Comparison of ENCODE assay signal across 1 cellular context in the genomic region with DNA sequence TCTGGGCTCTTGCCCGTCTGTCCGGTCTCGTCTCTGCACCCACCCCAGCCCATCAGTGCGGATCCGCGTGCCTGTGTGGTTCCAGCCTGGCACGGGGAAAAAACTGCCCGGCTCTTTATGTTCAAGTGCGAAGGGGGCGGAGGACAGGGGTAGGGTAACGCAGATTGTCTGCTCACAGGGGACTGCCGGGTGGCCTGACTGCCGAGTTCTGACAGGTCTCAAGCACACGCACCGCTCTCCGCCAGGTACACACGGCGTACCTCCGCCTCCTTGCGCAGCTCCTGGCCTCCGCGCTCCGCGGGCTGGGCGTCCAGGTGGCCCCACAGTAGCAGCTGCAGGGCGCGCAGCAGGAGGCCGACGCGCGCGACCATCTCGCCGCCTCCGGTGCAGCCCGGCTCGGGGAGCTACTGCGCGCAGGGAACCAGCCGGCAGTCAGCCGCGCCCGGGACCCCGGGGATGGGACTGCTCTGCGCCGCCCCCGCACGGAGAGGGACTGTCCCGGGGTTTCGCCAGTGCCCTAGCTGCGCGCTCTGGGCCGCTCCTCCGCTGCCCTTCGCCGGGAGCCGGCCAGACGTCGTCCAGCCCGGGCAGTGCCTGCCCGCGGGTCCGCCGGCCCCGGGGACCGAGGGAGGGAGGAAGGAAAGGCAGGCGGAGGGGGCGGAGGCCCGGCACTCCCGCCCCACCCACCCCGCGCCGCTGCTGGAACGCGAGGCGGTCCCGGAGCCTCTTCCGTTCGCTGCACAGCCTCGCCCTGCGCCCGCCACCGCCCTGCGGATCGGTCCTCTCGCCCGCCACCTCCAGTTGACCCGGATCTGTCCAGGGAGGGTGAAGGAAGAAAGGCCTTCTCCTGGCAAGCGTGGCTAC.
TF ChIP-seq lines count a peak whose summit lies in the region.

A gene with protein sequence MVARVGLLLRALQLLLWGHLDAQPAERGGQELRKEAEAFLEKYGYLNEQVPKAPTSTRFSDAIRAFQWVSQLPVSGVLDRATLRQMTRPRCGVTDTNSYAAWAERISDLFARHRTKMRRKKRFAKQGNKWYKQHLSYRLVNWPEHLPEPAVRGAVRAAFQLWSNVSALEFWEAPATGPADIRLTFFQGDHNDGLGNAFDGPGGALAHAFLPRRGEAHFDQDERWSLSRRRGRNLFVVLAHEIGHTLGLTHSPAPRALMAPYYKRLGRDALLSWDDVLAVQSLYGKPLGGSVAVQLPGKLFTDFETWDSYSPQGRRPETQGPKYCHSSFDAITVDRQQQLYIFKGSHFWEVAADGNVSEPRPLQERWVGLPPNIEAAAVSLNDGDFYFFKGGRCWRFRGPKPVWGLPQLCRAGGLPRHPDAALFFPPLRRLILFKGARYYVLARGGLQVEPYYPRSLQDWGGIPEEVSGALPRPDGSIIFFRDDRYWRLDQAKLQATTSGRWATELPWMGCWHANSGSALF (minus strand): TSS at position 635 of the 864 bp plus-strand sequence. CDS start 264 bp downstream, at position 371.

TF ChIP-seq in HEK293, 187 proteins besides CTCF, POLR2A, EP300 and RAD21 (continued from another document and continues in another):
- TF ChIP-seq, protein P1, sequence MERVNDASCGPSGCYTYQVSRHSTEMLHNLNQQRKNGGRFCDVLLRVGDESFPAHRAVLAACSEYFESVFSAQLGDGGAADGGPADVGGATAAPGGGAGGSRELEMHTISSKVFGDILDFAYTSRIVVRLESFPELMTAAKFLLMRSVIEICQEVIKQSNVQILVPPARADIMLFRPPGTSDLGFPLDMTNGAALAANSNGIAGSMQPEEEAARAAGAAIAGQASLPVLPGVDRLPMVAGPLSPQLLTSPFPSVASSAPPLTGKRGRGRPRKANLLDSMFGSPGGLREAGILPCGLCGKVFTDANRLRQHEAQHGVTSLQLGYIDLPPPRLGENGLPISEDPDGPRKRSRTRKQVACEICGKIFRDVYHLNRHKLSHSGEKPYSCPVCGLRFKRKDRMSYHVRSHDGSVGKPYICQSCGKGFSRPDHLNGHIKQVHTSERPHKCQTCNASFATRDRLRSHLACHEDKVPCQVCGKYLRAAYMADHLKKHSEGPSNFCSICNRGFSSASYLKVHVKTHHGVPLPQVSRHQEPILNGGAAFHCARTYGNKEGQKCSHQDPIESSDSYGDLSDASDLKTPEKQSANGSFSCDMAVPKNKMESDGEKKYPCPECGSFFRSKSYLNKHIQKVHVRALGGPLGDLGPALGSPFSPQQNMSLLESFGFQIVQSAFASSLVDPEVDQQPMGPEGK (tag by site-specific recombination; IDR thresholded peaks at IDR 0.05), result peak; percentile 44; the same call in 1 of the 2 replicates
- TF ChIP-seq, protein P2, sequence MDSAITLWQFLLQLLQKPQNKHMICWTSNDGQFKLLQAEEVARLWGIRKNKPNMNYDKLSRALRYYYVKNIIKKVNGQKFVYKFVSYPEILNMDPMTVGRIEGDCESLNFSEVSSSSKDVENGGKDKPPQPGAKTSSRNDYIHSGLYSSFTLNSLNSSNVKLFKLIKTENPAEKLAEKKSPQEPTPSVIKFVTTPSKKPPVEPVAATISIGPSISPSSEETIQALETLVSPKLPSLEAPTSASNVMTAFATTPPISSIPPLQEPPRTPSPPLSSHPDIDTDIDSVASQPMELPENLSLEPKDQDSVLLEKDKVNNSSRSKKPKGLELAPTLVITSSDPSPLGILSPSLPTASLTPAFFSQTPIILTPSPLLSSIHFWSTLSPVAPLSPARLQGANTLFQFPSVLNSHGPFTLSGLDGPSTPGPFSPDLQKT (IDR thresholded peaks at IDR 0.05; ENCODE audit: borderline replicate concordance, low read depth, low read length), result no peak
- TF ChIP-seq, protein P3, sequence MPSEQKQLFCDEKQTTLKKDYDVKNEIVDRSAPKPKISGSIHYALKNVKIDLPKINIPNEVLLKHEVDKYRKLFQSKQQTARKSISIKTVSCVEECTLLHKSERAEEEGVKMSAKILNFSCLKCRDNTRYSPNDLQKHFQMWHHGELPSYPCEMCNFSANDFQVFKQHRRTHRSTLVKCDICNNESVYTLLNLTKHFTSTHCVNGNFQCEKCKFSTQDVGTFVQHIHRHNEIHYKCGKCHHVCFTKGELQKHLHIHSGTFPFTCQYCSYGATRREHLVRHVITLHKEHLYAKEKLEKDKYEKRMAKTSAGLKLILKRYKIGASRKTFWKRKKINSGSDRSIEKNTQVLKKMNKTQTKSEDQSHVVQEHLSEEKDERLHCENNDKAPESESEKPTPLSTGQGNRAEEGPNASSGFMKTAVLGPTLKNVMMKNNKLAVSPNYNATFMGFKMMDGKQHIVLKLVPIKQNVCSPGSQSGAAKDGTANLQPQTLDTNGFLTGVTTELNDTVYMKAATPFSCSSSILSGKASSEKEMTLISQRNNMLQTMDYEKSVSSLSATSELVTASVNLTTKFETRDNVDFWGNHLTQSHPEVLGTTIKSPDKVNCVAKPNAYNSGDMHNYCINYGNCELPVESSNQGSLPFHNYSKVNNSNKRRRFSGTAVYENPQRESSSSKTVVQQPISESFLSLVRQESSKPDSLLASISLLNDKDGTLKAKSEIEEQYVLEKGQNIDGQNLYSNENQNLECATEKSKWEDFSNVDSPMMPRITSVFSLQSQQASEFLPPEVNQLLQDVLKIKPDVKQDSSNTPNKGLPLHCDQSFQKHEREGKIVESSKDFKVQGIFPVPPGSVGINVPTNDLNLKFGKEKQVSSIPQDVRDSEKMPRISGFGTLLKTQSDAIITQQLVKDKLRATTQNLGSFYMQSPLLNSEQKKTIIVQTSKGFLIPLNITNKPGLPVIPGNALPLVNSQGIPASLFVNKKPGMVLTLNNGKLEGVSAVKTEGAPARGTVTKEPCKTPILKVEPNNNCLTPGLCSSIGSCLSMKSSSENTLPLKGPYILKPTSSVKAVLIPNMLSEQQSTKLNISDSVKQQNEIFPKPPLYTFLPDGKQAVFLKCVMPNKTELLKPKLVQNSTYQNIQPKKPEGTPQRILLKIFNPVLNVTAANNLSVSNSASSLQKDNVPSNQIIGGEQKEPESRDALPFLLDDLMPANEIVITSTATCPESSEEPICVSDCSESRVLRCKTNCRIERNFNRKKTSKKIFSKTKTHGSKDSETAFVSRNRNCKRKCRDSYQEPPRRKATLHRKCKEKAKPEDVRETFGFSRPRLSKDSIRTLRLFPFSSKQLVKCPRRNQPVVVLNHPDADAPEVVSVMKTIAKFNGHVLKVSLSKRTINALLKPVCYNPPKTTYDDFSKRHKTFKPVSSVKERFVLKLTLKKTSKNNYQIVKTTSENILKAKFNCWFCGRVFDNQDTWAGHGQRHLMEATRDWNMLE (tag by site-specific recombination; conservative IDR thresholded peaks at IDR 0.05; ENCODE audit: low read depth), result no peak
- TF ChIP-seq ZFP3 (tag by site-specific recombination; IDR thresholded peaks at IDR 0.05; ENCODE audit: low read depth) (no peak), ZFP41 (tag by site-specific recombination; IDR thresholded peaks at IDR 0.05; ENCODE audit: borderline replicate concordance) (no peak), ZNF157 (tag by site-specific recombination; IDR thresholded peaks at IDR 0.05) (no peak), ZNF184 (tag by site-specific recombination; IDR thresholded peaks at IDR 0.05) (no peak), ZNF701 (tag by site-specific recombination; IDR thresholded peaks at IDR 0.05) (no peak), ZNF112 (tag by site-specific recombination; IDR thresholded peaks at IDR 0.05) (no peak), ZNF791 (tag by site-specific recombination; IDR thresholded peaks at IDR 0.05) (no peak), SETDB1 (IDR thresholded peaks at IDR 0.05; ENCODE audit: insufficient read length, low read length) (no peak), SALL2 (tag by site-specific recombination; IDR thresholded peaks at IDR 0.05; ENCODE audit: borderline replicate concordance) (no peak), ZNF133 (tag by site-specific recombination; IDR thresholded peaks at IDR 0.05) (no peak), ZNF292 (tag by site-specific recombination; IDR thresholded peaks at IDR 0.05; ENCODE audit: borderline replicate concordance, low read depth) (no peak), KLF10 (tag by site-specific recombination; IDR thresholded peaks at IDR 0.05) (no peak; the same call in 1 of the 2 replicates), SP2 (tag by site-specific recombination; IDR thresholded peaks at IDR 0.05) (peak; percentile 52)
- TF ChIP-seq, protein P4, sequence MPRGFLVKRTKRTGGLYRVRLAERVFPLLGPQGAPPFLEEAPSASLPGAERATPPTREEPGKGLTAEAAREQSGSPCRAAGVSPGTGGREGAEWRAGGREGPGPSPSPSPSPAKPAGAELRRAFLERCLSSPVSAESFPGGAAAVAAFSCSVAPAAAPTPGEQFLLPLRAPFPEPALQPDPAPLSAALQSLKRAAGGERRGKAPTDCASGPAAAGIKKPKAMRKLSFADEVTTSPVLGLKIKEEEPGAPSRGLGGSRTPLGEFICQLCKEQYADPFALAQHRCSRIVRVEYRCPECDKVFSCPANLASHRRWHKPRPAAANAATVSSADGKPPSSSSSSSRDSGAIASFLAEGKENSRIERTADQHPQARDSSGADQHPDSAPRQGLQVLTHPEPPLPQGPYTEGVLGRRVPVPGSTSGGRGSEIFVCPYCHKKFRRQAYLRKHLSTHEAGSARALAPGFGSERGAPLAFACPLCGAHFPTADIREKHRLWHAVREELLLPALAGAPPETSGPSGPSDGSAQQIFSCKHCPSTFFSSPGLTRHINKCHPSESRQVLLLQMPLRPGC (tag by site-specific recombination; IDR thresholded peaks at IDR 0.05), result no peak
- TF ChIP-seq, protein P5, sequence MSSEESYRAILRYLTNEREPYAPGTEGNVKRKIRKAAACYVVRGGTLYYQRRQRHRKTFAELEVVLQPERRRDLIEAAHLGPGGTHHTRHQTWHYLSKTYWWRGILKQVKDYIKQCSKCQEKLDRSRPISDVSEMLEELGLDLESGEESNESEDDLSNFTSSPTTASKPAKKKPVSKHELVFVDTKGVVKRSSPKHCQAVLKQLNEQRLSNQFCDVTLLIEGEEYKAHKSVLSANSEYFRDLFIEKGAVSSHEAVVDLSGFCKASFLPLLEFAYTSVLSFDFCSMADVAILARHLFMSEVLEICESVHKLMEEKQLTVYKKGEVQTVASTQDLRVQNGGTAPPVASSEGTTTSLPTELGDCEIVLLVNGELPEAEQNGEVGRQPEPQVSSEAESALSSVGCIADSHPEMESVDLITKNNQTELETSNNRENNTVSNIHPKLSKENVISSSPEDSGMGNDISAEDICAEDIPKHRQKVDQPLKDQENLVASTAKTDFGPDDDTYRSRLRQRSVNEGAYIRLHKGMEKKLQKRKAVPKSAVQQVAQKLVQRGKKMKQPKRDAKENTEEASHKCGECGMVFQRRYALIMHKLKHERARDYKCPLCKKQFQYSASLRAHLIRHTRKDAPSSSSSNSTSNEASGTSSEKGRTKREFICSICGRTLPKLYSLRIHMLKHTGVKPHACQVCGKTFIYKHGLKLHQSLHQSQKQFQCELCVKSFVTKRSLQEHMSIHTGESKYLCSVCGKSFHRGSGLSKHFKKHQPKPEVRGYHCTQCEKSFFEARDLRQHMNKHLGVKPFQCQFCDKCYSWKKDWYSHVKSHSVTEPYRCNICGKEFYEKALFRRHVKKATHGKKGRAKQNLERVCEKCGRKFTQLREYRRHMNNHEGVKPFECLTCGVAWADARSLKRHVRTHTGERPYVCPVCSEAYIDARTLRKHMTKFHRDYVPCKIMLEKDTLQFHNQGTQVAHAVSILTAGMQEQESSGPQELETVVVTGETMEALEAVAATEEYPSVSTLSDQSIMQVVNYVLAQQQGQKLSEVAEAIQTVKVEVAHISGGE (tag by site-specific recombination; conservative IDR thresholded peaks at IDR 0.05; ENCODE audit: low read depth), result no peak; the same call in 1 of the 2 replicates
- TF ChIP-seq, protein P6, sequence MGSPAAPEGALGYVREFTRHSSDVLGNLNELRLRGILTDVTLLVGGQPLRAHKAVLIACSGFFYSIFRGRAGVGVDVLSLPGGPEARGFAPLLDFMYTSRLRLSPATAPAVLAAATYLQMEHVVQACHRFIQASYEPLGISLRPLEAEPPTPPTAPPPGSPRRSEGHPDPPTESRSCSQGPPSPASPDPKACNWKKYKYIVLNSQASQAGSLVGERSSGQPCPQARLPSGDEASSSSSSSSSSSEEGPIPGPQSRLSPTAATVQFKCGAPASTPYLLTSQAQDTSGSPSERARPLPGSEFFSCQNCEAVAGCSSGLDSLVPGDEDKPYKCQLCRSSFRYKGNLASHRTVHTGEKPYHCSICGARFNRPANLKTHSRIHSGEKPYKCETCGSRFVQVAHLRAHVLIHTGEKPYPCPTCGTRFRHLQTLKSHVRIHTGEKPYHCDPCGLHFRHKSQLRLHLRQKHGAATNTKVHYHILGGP (tag by site-specific recombination; IDR thresholded peaks at IDR 0.05), result no peak
- TF ChIP-seq, protein P7, sequence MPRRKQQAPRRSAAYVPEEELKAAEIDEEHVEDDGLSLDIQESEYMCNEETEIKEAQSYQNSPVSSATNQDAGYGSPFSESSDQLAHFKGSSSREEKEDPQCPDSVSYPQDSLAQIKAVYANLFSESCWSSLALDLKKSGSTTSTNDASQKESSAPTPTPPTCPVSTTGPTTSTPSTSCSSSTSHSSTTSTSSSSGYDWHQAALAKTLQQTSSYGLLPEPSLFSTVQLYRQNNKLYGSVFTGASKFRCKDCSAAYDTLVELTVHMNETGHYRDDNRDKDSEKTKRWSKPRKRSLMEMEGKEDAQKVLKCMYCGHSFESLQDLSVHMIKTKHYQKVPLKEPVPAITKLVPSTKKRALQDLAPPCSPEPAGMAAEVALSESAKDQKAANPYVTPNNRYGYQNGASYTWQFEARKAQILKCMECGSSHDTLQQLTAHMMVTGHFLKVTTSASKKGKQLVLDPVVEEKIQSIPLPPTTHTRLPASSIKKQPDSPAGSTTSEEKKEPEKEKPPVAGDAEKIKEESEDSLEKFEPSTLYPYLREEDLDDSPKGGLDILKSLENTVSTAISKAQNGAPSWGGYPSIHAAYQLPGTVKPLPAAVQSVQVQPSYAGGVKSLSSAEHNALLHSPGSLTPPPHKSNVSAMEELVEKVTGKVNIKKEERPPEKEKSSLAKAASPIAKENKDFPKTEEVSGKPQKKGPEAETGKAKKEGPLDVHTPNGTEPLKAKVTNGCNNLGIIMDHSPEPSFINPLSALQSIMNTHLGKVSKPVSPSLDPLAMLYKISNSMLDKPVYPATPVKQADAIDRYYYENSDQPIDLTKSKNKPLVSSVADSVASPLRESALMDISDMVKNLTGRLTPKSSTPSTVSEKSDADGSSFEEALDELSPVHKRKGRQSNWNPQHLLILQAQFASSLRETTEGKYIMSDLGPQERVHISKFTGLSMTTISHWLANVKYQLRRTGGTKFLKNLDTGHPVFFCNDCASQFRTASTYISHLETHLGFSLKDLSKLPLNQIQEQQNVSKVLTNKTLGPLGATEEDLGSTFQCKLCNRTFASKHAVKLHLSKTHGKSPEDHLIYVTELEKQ (tag by site-specific recombination; IDR thresholded peaks at IDR 0.05; ENCODE audit: borderline replicate concordance), result no peak
